14 cellular contexts compared by ENCODE assay signal in the genomic region with DNA sequence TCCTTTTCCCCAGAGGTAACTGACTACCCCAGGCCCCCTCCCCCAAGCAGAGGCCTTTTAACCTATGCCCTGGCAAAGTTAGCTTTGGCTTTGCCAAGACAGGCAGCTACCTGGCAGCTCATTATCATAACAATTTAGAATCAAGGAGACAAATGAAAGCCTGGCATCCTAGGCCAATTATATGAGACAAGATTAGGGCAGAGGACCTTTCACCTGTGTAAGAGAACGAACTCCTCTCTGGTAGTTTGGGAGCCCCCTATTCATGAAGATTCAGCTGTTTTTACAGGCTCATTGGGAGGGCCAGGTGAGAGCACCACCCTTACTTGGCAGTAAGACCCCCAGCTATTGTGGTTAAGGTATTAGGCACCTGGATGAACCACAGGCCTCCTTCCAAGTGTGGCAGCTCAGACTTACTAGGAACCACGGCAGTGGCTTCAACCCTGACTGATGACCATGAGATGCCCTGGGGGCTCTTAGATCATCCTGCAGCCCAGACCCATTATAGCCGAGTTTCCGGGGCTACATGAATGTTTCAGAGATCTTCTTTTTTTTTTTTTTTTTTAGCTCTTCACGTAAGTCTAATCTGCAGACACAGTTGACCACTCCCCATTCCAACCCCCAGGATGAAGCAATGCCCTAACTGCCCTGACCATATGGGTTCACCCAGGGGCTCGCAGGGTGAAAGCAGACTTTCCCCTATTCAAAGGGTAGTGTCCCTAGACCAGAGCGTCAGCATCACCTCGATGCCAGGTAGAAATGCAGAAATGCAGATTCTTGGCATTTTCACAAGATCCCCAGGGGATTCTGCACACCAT. TPM values are rescaled to one million over a fixed set of nuclear protein-coding genes. Genes with fewer than 3 reads are reported as not detected.
DNase-seq lines count a peak whose midpoint lies in the region; ATAC-seq and TF ChIP-seq lines count a peak whose summit lies in the region.
"Had no signal": no experiment of that assay in that cellular context is flagged by ENCODE, and none has a peak within 500 bp of the region (broad histone marks: within the 10 kb centered on the region; RNA-seq: fewer than 3 reads in every experiment).

No MANE protein-coding gene starts in this region.

- H3K4me1 ChIP-seq in BLaER1 (peaks cover 76% of the 10 kb centered on the region), OCI-LY3 (ENCODE audit: low read length) (peaks cover 69% of the 10 kb centered on the region), heart left ventricle (peaks cover 0 to 69% (median 3%) of the 10 kb centered on the region in 12 donors)
- H3K4me1 ChIP-seq: uterus had no signal

- 85 to 93% (median 92%) methylated on average over 8 of the region's 8 CpGs for WGBS in heart left ventricle, 4 donors

- peak overlapping the region; percentile 56 for H3K27ac ChIP-seq in BLaER1
- peak overlapping the region; percentile 3; the same call in 1 of the 2 replicates for H3K27ac ChIP-seq in OCI-LY3 (ENCODE audit: low read length)
- H3K27ac ChIP-seq in heart left ventricle, result no peak overlapping the region
- H3K27ac ChIP-seq: brain microvascular endothelial cell, uterus had no signal

- H3K79me2 ChIP-seq in OCI-LY3 (ENCODE audit: low read length), result no peaks in the 10 kb centered on the region

- H3K27me3 ChIP-seq in BLaER1 (no peaks in the 10 kb centered on the region), OCI-LY3 (ENCODE audit: low read depth, low read length) (no peaks in the 10 kb centered on the region), heart left ventricle (no peaks in the 10 kb centered on the region)
- H3K27me3 ChIP-seq: brain microvascular endothelial cell, uterus had no signal

- intact Hi-C loops in heart left ventricle (cut with DNase I), result loop anchor here in 4 of 10 donors (2.0 to 10.0 kb wide), 3 partner anchors 63 to 329 kb away; no protein-coding TSS in a partner anchor

- H3K4me2 ChIP-seq in BLaER1 (peak overlapping the region; percentile 67), OCI-LY3 (ENCODE audit: low read length) (peak overlapping the region; percentile 52)

- H3K9me3 ChIP-seq in BLaER1 (peaks cover 21% of the 10 kb centered on the region), OCI-LY3 (ENCODE audit: insufficient read depth, low read length) (no peaks in the 10 kb centered on the region), heart left ventricle (peaks cover 0 to 19% (median 0%) of the 10 kb centered on the region in 12 donors)
- H3K9me3 ChIP-seq: uterus had no signal

- no peak for TF ChIP-seq CTCF in OCI-LY3 (IDR thresholded peaks at IDR 0.05; ENCODE audit: low read depth, low read length)
- TF ChIP-seq CTCF in epithelial cell of esophagus (IDR thresholded peaks at IDR 0.05; ENCODE audit: insufficient read depth, low read depth, low read length, missing control alignments), result no peak
- no peak for TF ChIP-seq CTCF in heart left ventricle (IDR thresholded peaks at IDR 0.05)

- DNase-seq in ELR (ENCODE audit: low read depth) (peak; percentile 88), epithelial cell of esophagus (ENCODE audit: low read depth) (peak; percentile 47), NCI-H446 treated with DMSO at 0.1 percent for 48 hours (lab: John Stamatoyannopoulos, UW) (no peak), NCI-H2081 (lab: John Stamatoyannopoulos, UW) (no peak), heart left ventricle (no peak)
- DNase-seq: brain microvascular endothelial cell, hypothalamus, NCI-H446, uterus had no signal

- H4K20me1 ChIP-seq in BLaER1 (no peaks in the 10 kb centered on the region), OCI-LY3 (ENCODE audit: insufficient read depth, low read length) (no peaks in the 10 kb centered on the region)

- peak overlapping the region; percentile 57 for H3K9ac ChIP-seq in BLaER1
- peak overlapping the region; percentile 5; the same call in 1 of the 2 replicates for H3K9ac ChIP-seq in OCI-LY3 (ENCODE audit: low read length)

- ATAC-seq in HG03108 (IDR thresholded peaks at IDR 0.05; ENCODE audit: unreplicated experiment) (no peak), heart left ventricle (no peak)
- ATAC-seq: HCT116 had no signal

- H3K36me3 ChIP-seq in BLaER1 (no peaks in the 10 kb centered on the region), OCI-LY3 (replicated peaks; ENCODE audit: low read depth, low read length) (no peaks in the 10 kb centered on the region), heart left ventricle (peaks cover 0 to 13% (median 0%) of the 10 kb centered on the region in 9 donors)
- H3K36me3 ChIP-seq: brain microvascular endothelial cell, uterus had no signal

- H3K4me3 ChIP-seq in BLaER1 (no peak overlapping the region), OCI-LY3 (ENCODE audit: low read length) (no peak overlapping the region; the same call in 1 of the 2 replicates), epithelial cell of esophagus (ENCODE audit: low read length) (no peak overlapping the region), heart left ventricle (no peak overlapping the region)
- H3K4me3 ChIP-seq: uterus had no signal

- no peak overlapping the region for H2AFZ ChIP-seq in OCI-LY3 (ENCODE audit: low read depth, low read length)

- TF ChIP-seq POLR2A in heart left ventricle (IDR thresholded peaks at IDR 0.05), result no peak

RNA-seq across cellular contexts. Expression of a gene that starts 56.3 kb away (rescaled TPM):
- total RNA-seq in heart left ventricle, result under 1 TPM in 5 of 9 donors, not detected in 4; 0.06 to 0.32 (median 0.09) TPM
- under 1 TPM in 1 of 2 donors, not detected in 1; 0.04 TPM for polyA plus RNA-seq in heart left ventricle
- polyA plus RNA-seq: right cardiac atrium had no signal

Comparison
In these comparisons a context has a peak if more than half of its experiments do, and no peak if none do; other contexts are left out.
1. H3K27ac ChIP-seq: peak in BLaER1 (single experiment) and OCI-LY3 (single experiment); none in heart left ventricle (0 of 12).
2. DNase-seq: peak in ELR (single experiment) and epithelial cell of esophagus (single experiment); none in NCI-H446 treated with DMSO at 0.1 percent for 48 hours (single experiment), NCI-H2081 (0 of 2) and heart left ventricle (0 of 5).